ENCODE assay signal across 15 cellular contexts in the genomic region with DNA sequence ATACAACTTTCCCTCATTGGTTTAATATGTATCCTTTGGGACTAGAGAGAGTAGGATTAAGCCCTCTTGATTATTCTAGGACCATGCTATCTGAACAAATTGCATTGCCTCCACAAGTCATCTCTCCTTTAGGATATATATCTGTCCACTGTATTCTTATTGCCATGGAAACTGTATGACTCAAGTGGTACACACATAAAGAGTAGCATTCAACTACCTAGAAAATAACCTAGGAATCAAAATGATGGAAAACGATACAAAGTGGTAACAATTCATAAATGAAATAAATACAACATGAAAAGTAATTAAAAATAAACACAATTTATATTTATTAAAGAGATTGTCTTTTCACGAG.
"Had no signal": no experiment of that assay in that cellular context is flagged by ENCODE, and none has a peak within 500 bp of the region (broad histone marks: within the 10 kb centered on the region; RNA-seq: fewer than 3 reads in every experiment).

No MANE protein-coding gene starts in this region.

- H3K36me3 Mint-ChIP-seq: activated naive CD4-positive, alpha-beta T cell treated with anti-CD3 and anti-CD28 coated beads, Interleukin-2, amount 50 U/mL, for 72 hours; natural killer cell; stimulated activated memory B cell treated with anti-CD40 and anti-IgM and Interleukin-4, amounts not matched to agents 10 μg/mL and 1 μg/mL and 100 μg/mL, for 72 hours had no signal

- H3K4me1 Mint-ChIP-seq: activated CD4-positive, alpha-beta T cell treated with anti-CD3 and anti-CD28 coated beads, Interleukin-2, amount 10 ng/mL, durations not matched to agents 24 days and 14 days; central memory CD8-positive, alpha-beta T cell; natural killer cell; stimulated activated memory B cell treated with anti-CD40 and anti-IgM and Interleukin-4, amounts not matched to agents 10 μg/mL and 1 μg/mL and 100 μg/mL, for 72 hours had no signal

- H3K27ac ChIP-seq: thyroid gland had no signal

- H3K27me3 ChIP-seq: thyroid gland had no signal

- H3K4me3 Mint-ChIP-seq: activated CD4-positive, alpha-beta T cell treated with anti-CD3 and anti-CD28 coated beads, Interleukin-2, amount 10 ng/mL, durations not matched to agents 24 days and 14 days; activated CD8-positive, alpha-beta T cell treated with anti-CD3 and anti-CD28 coated beads, Interleukin-2, amount 10 ng/mL, durations not matched to agents 7 days and 5 days; central memory CD8-positive, alpha-beta T cell; natural killer cell; stimulated activated memory B cell treated with anti-CD40 and anti-IgM and Interleukin-4, amounts not matched to agents 10 μg/mL and 1 μg/mL and 100 μg/mL, for 72 hours had no signal

- H3K4me3 ChIP-seq: thyroid gland had no signal

- H3K9me3 ChIP-seq: thyroid gland had no signal

- DNase-seq: activated CD4-positive, alpha-beta T cell treated with anti-CD3 and anti-CD28 coated beads, Interleukin-2, amount 10 ng/mL, durations not matched to agents 24 days and 14 days; activated CD4-positive, CD25-positive, alpha-beta regulatory T cell; activated CD8-positive, alpha-beta memory T cell treated with anti-CD3 and anti-CD28 coated beads, Interleukin-2, amount 50 U/mL, for 4 hours; activated CD8-positive, alpha-beta T cell treated with anti-CD3 and anti-CD28 coated beads, Interleukin-2, amount 10 ng/mL, durations not matched to agents 7 days and 5 days; activated effector memory CD4-positive, alpha-beta T cell treated with anti-CD3 and anti-CD28 coated beads, Interleukin-2, amount 50 U/mL, for 16 hours; activated T-cell treated with anti-CD3 and anti-CD28 coated beads, Interleukin-2, amount 50 U/mL, for 48 hours; effector memory CD4-positive, alpha-beta T cell; natural killer cell; posterior cingulate gyrus; retina; stimulated activated CD4-positive, alpha-beta T cell treated with anti-CD3 and anti-CD28 coated beads, Interleukin-2, amount 100 ng/mL, for 48 hours; thyroid gland had no signal

- H3K9me3 Mint-ChIP-seq: activated CD4-positive, alpha-beta T cell treated with anti-CD3 and anti-CD28 coated beads, Interleukin-2, amount 10 ng/mL, durations not matched to agents 24 days and 14 days; activated naive CD4-positive, alpha-beta T cell treated with anti-CD3 and anti-CD28 coated beads, Interleukin-2, amount 50 U/mL, for 72 hours; central memory CD8-positive, alpha-beta T cell; natural killer cell; stimulated activated memory B cell treated with anti-CD40 and anti-IgM and Interleukin-4, amounts not matched to agents 10 μg/mL and 1 μg/mL and 100 μg/mL, for 72 hours had no signal

- H3K27me3 Mint-ChIP-seq: stimulated activated memory B cell treated with anti-CD40 and anti-IgM and Interleukin-4, amounts not matched to agents 10 μg/mL and 1 μg/mL and 100 μg/mL, for 72 hours had no signal

- ATAC-seq: activated CD8-positive, alpha-beta T cell treated with anti-CD3 and anti-CD28 coated beads, Interleukin-2, amount 10 ng/mL, durations not matched to agents 7 days and 5 days; activated naive CD4-positive, alpha-beta T cell treated with anti-CD3 and anti-CD28 coated beads, Interleukin-2, amount 50 U/mL, for 72 hours; natural killer cell; stimulated activated memory B cell treated with anti-CD40 and anti-IgM and Interleukin-4, amounts not matched to agents 10 μg/mL and 1 μg/mL and 100 μg/mL, for 72 hours had no signal

- H3K27ac Mint-ChIP-seq: activated CD4-positive, alpha-beta T cell treated with anti-CD3 and anti-CD28 coated beads, Interleukin-2, amount 10 ng/mL, durations not matched to agents 24 days and 14 days; activated CD8-positive, alpha-beta T cell treated with anti-CD3 and anti-CD28 coated beads, Interleukin-2, amount 10 ng/mL, durations not matched to agents 7 days and 5 days; activated naive CD4-positive, alpha-beta T cell treated with anti-CD3 and anti-CD28 coated beads, Interleukin-2, amount 50 U/mL, for 72 hours; natural killer cell; stimulated activated memory B cell treated with anti-CD40 and anti-IgM and Interleukin-4, amounts not matched to agents 10 μg/mL and 1 μg/mL and 100 μg/mL, for 72 hours had no signal

- H3K36me3 ChIP-seq: thyroid gland had no signal

- H3K4me1 ChIP-seq: thyroid gland had no signal
